10 cellular contexts compared by ENCODE assay signal in the genomic region with DNA sequence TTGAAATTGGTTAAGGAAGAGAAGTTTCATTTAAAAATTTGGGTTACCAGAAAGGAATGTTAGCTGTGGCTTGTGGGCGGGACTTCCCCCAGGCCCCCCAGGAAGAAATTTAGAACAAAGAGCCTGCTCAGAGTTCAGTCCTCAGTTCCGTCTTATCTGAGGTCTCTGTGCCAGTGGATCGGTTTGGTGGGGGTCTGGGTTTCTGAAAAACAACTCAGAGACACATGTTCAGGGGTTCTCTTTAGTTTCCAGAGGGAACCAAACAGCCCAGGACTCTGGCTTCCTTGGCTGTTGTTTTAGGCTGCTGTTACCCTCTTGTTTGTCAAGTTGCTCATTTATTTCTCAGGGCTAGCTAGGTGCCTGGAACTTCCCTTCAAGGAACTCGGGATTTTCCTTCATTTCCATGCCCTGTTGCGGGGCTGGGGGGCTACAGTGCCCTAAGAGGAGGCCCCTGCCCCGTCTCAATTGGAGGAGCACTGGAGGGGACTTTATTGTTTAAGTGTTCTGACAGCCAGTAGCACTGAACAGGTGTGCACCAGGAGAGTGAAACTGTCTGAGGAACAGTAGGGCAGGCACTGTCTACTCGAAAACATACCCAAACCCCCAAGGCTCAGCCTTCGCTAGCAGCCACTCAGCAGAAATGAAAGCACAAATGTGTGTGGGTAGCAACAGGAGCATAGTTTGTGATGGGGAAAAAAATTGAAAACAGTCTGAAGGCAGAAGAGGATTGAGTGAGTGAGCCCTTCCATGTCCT. TPM values are rescaled to one million over a fixed set of nuclear protein-coding genes. Genes with fewer than 3 reads are reported as not detected.
DNase-seq lines count a peak whose midpoint lies in the region; ATAC-seq, FAIRE-seq and TF ChIP-seq lines count a peak whose summit lies in the region.
"Had no signal": no experiment of that assay in that cellular context is flagged by ENCODE, and none has a peak within 500 bp of the region (broad histone marks: within the 10 kb centered on the region; RNA-seq: fewer than 3 reads in every experiment).

No MANE protein-coding gene starts in this region.

- no peaks in the 10 kb centered on the region for H4K20me1 ChIP-seq in K562 (replicated peaks; ENCODE audit: control insufficient read depth, insufficient read depth, low read length)

- FAIRE-seq in K562 (lab: Jason Lieb, UNC), result no peak

- no peak overlapping the region for H3K27ac Mint-ChIP-seq in MCF 10A (ENCODE audit: low read depth, unreplicated experiment)
- H3K27ac Mint-ChIP-seq in activated CD4-positive, alpha-beta memory T cell treated with anti-CD3 and anti-CD28 coated beads, Interleukin-2, amount 10 ng/mL, durations not matched to agents 7 days and 5 days, result no peak overlapping the region

- TF ChIP-seq RAD21 in K562 (CRISPR knock-in tag; conservative IDR thresholded peaks at IDR 0.05 in 1 of 2, IDR thresholded peaks at IDR 0.05 in 1 of 2), result no peak

- H3K27me3 Mint-ChIP-seq in MCF 10A (ENCODE audit: insufficient read depth, unreplicated experiment), result no peaks in the 10 kb centered on the region
- peaks cover 11% of the 10 kb centered on the region for H3K27me3 Mint-ChIP-seq in activated CD4-positive, alpha-beta memory T cell treated with anti-CD3 and anti-CD28 coated beads, Interleukin-2, amount 10 ng/mL, durations not matched to agents 7 days and 5 days

- intact Hi-C loops in K562 (cut with micrococcal nuclease) (no loop called here), MCF 10A (cut with micrococcal nuclease) (no loop called here)

- H3K4me2 ChIP-seq in K562 (ENCODE audit: insufficient read depth, low read length), result no peak overlapping the region

- H3K4me3 ChIP-seq in K562, result no peak overlapping the region

- POLR2A ChIA-PET in K562 (lab: Yijun Ruan, JAX), result interaction anchor here (0.6 kb wide), 1 partner anchor 18 kb away, joined by 3 read pairs; no protein-coding TSS in a partner anchor
- POLR2A ChIA-PET in MCF 10A (lab: Yijun Ruan, JAX), result no interaction called here
- POLR2A ChIA-PET in activated CD4-positive, alpha-beta memory T cell treated with anti-CD3 and anti-CD28 coated beads, Interleukin-2, amount 10 ng/mL, durations not matched to agents 7 days and 5 days (lab: Charles Lee), result interaction anchor here (1.4 kb wide), 1 partner anchor 13 kb away, joined by 7 read pairs; no protein-coding TSS in a partner anchor

- peak overlapping the region; percentile 37 for H2AFZ ChIP-seq in K562 (ENCODE audit: low read depth, low read length)

- no peak for TF ChIP-seq POLR2A in GM18505 (IDR thresholded peaks at IDR 0.05; ENCODE audit: borderline replicate concordance, extremely low read depth, insufficient read depth, insufficient read length)
- no peak for TF ChIP-seq POLR2A in K562 (conservative IDR thresholded peaks at IDR 0.05)

- H3K9ac ChIP-seq in K562 (ENCODE audit: insufficient read depth in 1 of 2, low read depth in 2 of 2, low read length in 2 of 2), result no peak overlapping the region

- BruUV-seq in K562 (replicated peaks; lab: Mats Ljungman, UMichigan) (no TSS peak), MCF 10A (replicated peaks; lab: Mats Ljungman, UMichigan) (no TSS peak)

- no peaks in the 10 kb centered on the region for H3K9me3 Mint-ChIP-seq in MCF 10A (ENCODE audit: unreplicated experiment)
- peaks cover 3% of the 10 kb centered on the region for H3K9me3 Mint-ChIP-seq in activated CD4-positive, alpha-beta memory T cell treated with anti-CD3 and anti-CD28 coated beads, Interleukin-2, amount 10 ng/mL, durations not matched to agents 7 days and 5 days

- ATAC-seq in GM18505 (IDR thresholded peaks at IDR 0.05; ENCODE audit: unreplicated experiment) (peak; percentile 64), GM21367 (IDR thresholded peaks at IDR 0.05; ENCODE audit: unreplicated experiment) (peak; percentile 82), HG03103 (IDR thresholded peaks at IDR 0.05; ENCODE audit: low read depth, unreplicated experiment) (peak; percentile 87), K562 (no peak; the same call in 1 of the 3 replicates)
- ATAC-seq: left colon had no signal

- H3K36me3 ChIP-seq in K562 (ENCODE audit: control insufficient read depth, insufficient read depth, low read length), result no peaks in the 10 kb centered on the region

- DNase-seq in K562 (ENCODE audit: extremely low read depth in 1 of 4, low spot score in 3 of 4), result no peak
- DNase-seq in NK-92 treated with Interleukin-12 subunit alpha and Interleukin-12 subunit beta, amount 100 ng/mL, for 24 hours (lab: John Stamatoyannopoulos, UW), result no peak
- DNase-seq in NCI-H2227 treated with DMSO at 0.1 percent for 48 hours (lab: John Stamatoyannopoulos, UW), result no peak
- DNase-seq in MCF 10A (ENCODE audit: unreplicated experiment), result no peak
- DNase-seq in activated CD4-positive, alpha-beta memory T cell treated with anti-CD3 and anti-CD28 coated beads, Interleukin-2, amount 10 ng/mL, durations not matched to agents 7 days and 5 days, result no peak
- DNase-seq: IMR-90, left colon had no signal

- CTCF ChIA-PET in K562 (lab: Yijun Ruan, JAX; ENCODE audit: low intra/inter-chr PET ratio) (no interaction called here), MCF 10A (lab: Yijun Ruan, JAX) (interaction anchor here (2.7 kb wide), 1 partner anchor 31 kb away, joined by 12 read pairs; no protein-coding TSS in a partner anchor)
- CTCF ChIA-PET in activated CD4-positive, alpha-beta memory T cell treated with anti-CD3 and anti-CD28 coated beads, Interleukin-2, amount 10 ng/mL, durations not matched to agents 7 days and 5 days (lab: Charles Lee), result no interaction called here

- no peaks in the 10 kb centered on the region for H3K79me2 ChIP-seq in K562 (ENCODE audit: control insufficient read depth, insufficient read depth, low read length)

- no peak overlapping the region for H3K27ac ChIP-seq in K562 (ENCODE audit: extremely low read depth, low read depth, low read length)

- in situ Hi-C loops in K562 (cut with MboI), result no loop called here

- TF ChIP-seq EP300 in K562 (IDR thresholded peaks at IDR 0.05; ENCODE audit: low read length), result no peak

- H3K4me1 Mint-ChIP-seq in MCF 10A (ENCODE audit: insufficient read depth, unreplicated experiment), result peaks cover 11% of the 10 kb centered on the region
- peaks cover 27% of the 10 kb centered on the region for H3K4me1 Mint-ChIP-seq in activated CD4-positive, alpha-beta memory T cell treated with anti-CD3 and anti-CD28 coated beads, Interleukin-2, amount 10 ng/mL, durations not matched to agents 7 days and 5 days

- TF ChIP-seq CTCF in K562 (IDR thresholded peaks at IDR 0.05 in 2 of 3, conservative IDR thresholded peaks at IDR 0.05 in 1 of 3; ENCODE audit: insufficient read depth in 2 of 3, low read depth in 1 of 3, low read length in 3 of 3) (no peak), MCF 10A (IDR thresholded peaks at IDR 0.05; ENCODE audit: unreplicated experiment) (no peak)

- no peaks in the 10 kb centered on the region for H3K36me3 Mint-ChIP-seq in MCF 10A (ENCODE audit: insufficient read depth, unreplicated experiment)
- peaks cover 7% of the 10 kb centered on the region for H3K36me3 Mint-ChIP-seq in activated CD4-positive, alpha-beta memory T cell treated with anti-CD3 and anti-CD28 coated beads, Interleukin-2, amount 10 ng/mL, durations not matched to agents 7 days and 5 days (ENCODE audit: low read depth)

- H3K9me3 ChIP-seq in K562 (replicated peaks; ENCODE audit: control insufficient read depth, insufficient read depth, low read depth, low read length), result no peaks in the 10 kb centered on the region

- no peaks in the 10 kb centered on the region for H3K9me1 ChIP-seq in K562 (ENCODE audit: control insufficient read depth, insufficient read depth, low read length)

- peaks cover 9 to 12% of the 10 kb centered on the region in 2 experiments for H3K4me1 ChIP-seq in K562 (replicated peaks in 1 of 2; ENCODE audit: control insufficient read depth in 2 of 2, insufficient read depth in 2 of 2, low read length in 2 of 2)

- 27% methylated on average over 8 of the region's 8 CpGs for WGBS in K562 (ENCODE audit: insufficient coverage, low coverage, missing lambda C conversion rate)

- peaks cover 0 to 4% of the 10 kb centered on the region in 2 experiments; a peak in 2 of 5 replicates for H3K27me3 ChIP-seq in K562 (ENCODE audit: control insufficient read depth in 2 of 2, insufficient read depth in 2 of 2, low read length in 2 of 2)

- H3K4me3 Mint-ChIP-seq in MCF 10A (ENCODE audit: unreplicated experiment), result no peak overlapping the region
- H3K4me3 Mint-ChIP-seq in activated CD4-positive, alpha-beta memory T cell treated with anti-CD3 and anti-CD28 coated beads, Interleukin-2, amount 10 ng/mL, durations not matched to agents 7 days and 5 days, result no peak overlapping the region

TF ChIP-seq in K562, 482 proteins besides CTCF, POLR2A, EP300 and RAD21 (continues in another document):
- no peak for TF ChIP-seq HDAC6 (IDR thresholded peaks at IDR 0.05; ENCODE audit: low read depth, low read length)

RNA-seq across cellular contexts. Expression of a gene that starts 59.9 kb away (rescaled TPM):
- total RNA-seq in K562 (2011; cell fraction: chromatin; rRNA removed; ENCODE audit: low replicate concordance), result 3.5 and 4.3 TPM in 2 replicates
- 2.2 and 3.8 TPM in 2 replicates for total RNA-seq in K562 (2011; cell fraction: nucleolus; rRNA removed)
- 2.5 and 2.6 TPM in 2 replicates for total RNA-seq in K562 (2011; cell fraction: nucleoplasm; rRNA removed)
- 1.1 and 1.9 TPM in 2 replicates for total RNA-seq in K562 (2014; rRNA removed)
- 0.51 and 0.73 TPM in 2 replicates for total RNA-seq in K562 (2014; rRNA removed; fragmentation: Illumina TruSeq; extraction: Trizol)
- 1.8 and 1.9 TPM in 2 replicates for total RNA-seq in K562 (2015; rRNA removed; fragmentation: Illumina TruSeq; extraction: Trizol)
- 0.92 and 2.0 TPM in 2 replicates for total RNA-seq in K562 (2021)
- polyA plus RNA-seq in K562 (2011; rRNA removed), result 0.74 and 6.5 TPM in 2 replicates
- polyA plus RNA-seq in K562 (2011; cell fraction: cytosol; rRNA removed), result 0.61 and 3.8 TPM in 2 replicates
- 10.6 and 47.2 TPM in 2 replicates for polyA plus RNA-seq in K562 (2011; cell fraction: nucleus; rRNA removed)
- polyA plus RNA-seq in K562 (2012), result 4.9 and 23.7 TPM in 2 replicates
- 1.4 and 1.5 TPM in 2 replicates for polyA plus RNA-seq in K562 (2014; fragmentation: Illumina TruSeq; extraction: Trizol)
- under 1 TPM; 0.10 to 0.13 TPM for polyA plus RNA-seq in K562 (2014; fragmentation: Nextera tagmentation; extraction: Ambion mirVana)
- 1.6 and 2.4 TPM in 2 replicates for polyA plus RNA-seq in K562 (2014; rRNA removed)
- 0.46 and 3.2 TPM in 2 replicates for polyA minus RNA-seq in K562 (2011; rRNA and poly(A)+ RNA removed)
- 2.5 TPM in 1 of 2 replicates, not detected in the other for polyA minus RNA-seq in K562 (2011; cell fraction: cytosol; rRNA and poly(A)+ RNA removed)
- polyA minus RNA-seq in K562 (2011; cell fraction: nucleus; rRNA and poly(A)+ RNA removed), result 2.0 and 18.2 TPM in 2 replicates
- not detected in 2 replicates for total RNA-seq in MCF 10A (2022)
- total RNA-seq in activated CD4-positive, alpha-beta memory T cell treated with anti-CD3 and anti-CD28 coated beads, Interleukin-2, amount 10 ng/mL, durations not matched to agents 7 days and 5 days, result 1 to 10 TPM; 6.8 to 7.5 TPM
- total RNA-seq: IMR-90 had no signal
- polyA plus RNA-seq: IMR-90 had no signal
